22 cellular contexts compared by ENCODE assay signal in the genomic region with DNA sequence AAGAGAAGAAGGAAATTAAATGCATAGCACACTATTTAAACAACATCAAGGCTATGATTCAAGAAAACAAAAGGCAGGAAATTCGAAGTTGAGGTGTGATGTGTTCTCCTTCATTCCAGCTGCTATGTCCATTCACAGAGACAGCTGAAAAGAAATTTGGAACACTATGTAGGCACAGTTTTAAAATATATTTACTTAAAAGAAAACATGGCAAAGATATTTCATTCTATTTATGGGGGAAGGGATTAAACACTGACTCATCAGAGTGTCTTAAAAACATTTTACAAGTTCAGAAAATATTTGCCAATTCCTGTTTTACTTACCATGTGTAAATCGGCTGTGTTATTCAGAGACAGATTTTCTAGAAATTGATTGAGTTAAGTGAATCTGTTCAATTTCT. TPM values are rescaled to one million over a fixed set of nuclear protein-coding genes. Genes with fewer than 3 reads are reported as not detected.
DNase-seq lines count a peak whose midpoint lies in the region; ATAC-seq, FAIRE-seq and TF ChIP-seq lines count a peak whose summit lies in the region.
"Had no signal": no experiment of that assay in that cellular context is flagged by ENCODE, and none has a peak within 500 bp of the region (broad histone marks: within the 10 kb centered on the region; RNA-seq: fewer than 3 reads in every experiment).

No MANE protein-coding gene starts in this region.

- no peak overlapping the region for H2AK5ac ChIP-seq in mesenchymal stem cell (ENCODE audit: low read length, severe bottlenecking)

- H2BK12ac ChIP-seq in mesenchymal stem cell (ENCODE audit: low read length in 2 of 2): no peak overlapping the region

- no peak overlapping the region for H2BK15ac ChIP-seq in mesenchymal stem cell (ENCODE audit: low read depth, poor library complexity, severe bottlenecking)

- H3K9ac ChIP-seq in mesenchymal stem cell (ENCODE audit: low read length) (peak overlapping the region; percentile 16), kidney (ENCODE audit: low read length in 2 of 2) (no peak overlapping the region)

- H4K8ac ChIP-seq in mesenchymal stem cell (ENCODE audit: low read length): no peak overlapping the region

- no peak overlapping the region for H2AFZ ChIP-seq in mesenchymal stem cell (ENCODE audit: low read depth, low read length)

- FAIRE-seq in kidney (lab: Jason Lieb, UNC): no peak

- H3K9me3 ChIP-seq in mesenchymal stem cell (ENCODE audit: control insufficient read depth, low read length): no peaks in the 10 kb centered on the region
- no peaks in the 10 kb centered on the region for H3K9me3 ChIP-seq in kidney (ENCODE audit: control insufficient read depth in 1 of 2, low read length in 2 of 2)
- H3K9me3 ChIP-seq: right atrium auricular region, stomach, transverse colon had no signal

- DNase-seq in EH (ENCODE audit: low read depth) (peak; percentile 67), LHCN-M2 (ENCODE audit: low read depth) (peak; percentile 56), dedifferentiated amniotic fluid mesenchymal stem cell (ENCODE audit: extremely low spot score) (peak; percentile 34), mesenchymal stem cell (no peak), kidney tubule cell (ENCODE audit: low spot score) (no peak), kidney (no peak), SW480 (ENCODE audit: low spot score) (no peak)
- DNase-seq: activated CD8-positive, alpha-beta T cell treated with anti-CD3 and anti-CD28 coated beads, Interleukin-2, amount 10 ng/mL, durations not matched to agents 7 days and 5 days; activated T-cell treated with anti-CD3 and anti-CD28 coated beads, Interleukin-2, amount 50 U/mL, for 1 hour; amniotic stem cell; central memory CD4-positive, alpha-beta T cell; glutamatergic neuron; naive thymus-derived CD8-positive, alpha-beta T cell; NCI-H1436 treated with DMSO at 0.1 percent for 48 hours; NCI-H2171; NCI-H526; stomach; transverse colon had no signal

- no peak overlapping the region for H3K4ac ChIP-seq in mesenchymal stem cell (ENCODE audit: low read depth in 1 of 2, low read length in 2 of 2)

- no peak overlapping the region for H2BK5ac ChIP-seq in mesenchymal stem cell (ENCODE audit: low read depth, low read length, poor library complexity, severe bottlenecking)

- 90% methylated on average over 1 of the region's 2 CpGs for WGBS in mesenchymal stem cell

- no peak for ATAC-seq in GM18873 (IDR thresholded peaks at IDR 0.05; ENCODE audit: low FRiP score, unreplicated experiment)
- ATAC-seq: activated CD4-positive, CD25-positive, alpha-beta regulatory T cell treated with anti-CD3 and anti-CD28 coated beads, Interleukin-2, amount 50 U/mL, for 24 hours; activated CD8-positive, alpha-beta T cell treated with anti-CD3 and anti-CD28 coated beads, Interleukin-2, amount 10 ng/mL, durations not matched to agents 7 days and 5 days; naive thymus-derived CD8-positive, alpha-beta T cell had no signal

- H4K91ac ChIP-seq in mesenchymal stem cell (ENCODE audit: low read length): no peak overlapping the region

- no peak overlapping the region for H3K4me2 ChIP-seq in mesenchymal stem cell (ENCODE audit: low read length, poor library complexity, severe bottlenecking)

- no peak overlapping the region for H3K27ac ChIP-seq in mesenchymal stem cell (ENCODE audit: low read length, poor library complexity, severe bottlenecking)
- H3K27ac ChIP-seq in kidney (ENCODE audit: low read depth in 2 of 2, low read length in 2 of 2): no peak overlapping the region
- H3K27ac ChIP-seq: right atrium auricular region, stomach, transverse colon had no signal

- no peak overlapping the region for H3K14ac ChIP-seq in mesenchymal stem cell (ENCODE audit: low read length in 2 of 2)

- H3K23ac ChIP-seq in mesenchymal stem cell (ENCODE audit: low read length in 2 of 2): no peak overlapping the region

- no peaks in the 10 kb centered on the region for H3K36me3 ChIP-seq in mesenchymal stem cell (ENCODE audit: control insufficient read depth in 1 of 2, insufficient read depth in 2 of 2, low read depth in 1 of 2, low read length in 2 of 2)
- H3K36me3 ChIP-seq in kidney (ENCODE audit: control insufficient read depth in 1 of 2, insufficient read depth in 2 of 2, low read length in 2 of 2): no peaks in the 10 kb centered on the region
- H3K36me3 ChIP-seq: right atrium auricular region, stomach, transverse colon had no signal

- H2BK120ac ChIP-seq in mesenchymal stem cell (ENCODE audit: low read depth, low read length): no peak overlapping the region

- no peak for TF ChIP-seq CTCF in kidney (IDR thresholded peaks at IDR 0.05; ENCODE audit: borderline replicate concordance, extremely low read depth, insufficient read depth)

- no peaks in the 10 kb centered on the region for H3K4me1 ChIP-seq in mesenchymal stem cell (ENCODE audit: control insufficient read depth, insufficient read depth, low read depth, low read length)
- no peaks in the 10 kb centered on the region for H3K4me1 ChIP-seq in kidney (ENCODE audit: control insufficient read depth in 1 of 2, insufficient read depth in 1 of 2, low read depth in 1 of 2, low read length in 2 of 2)
- H3K4me1 ChIP-seq: right atrium auricular region, stomach, transverse colon had no signal

- H3K18ac ChIP-seq in mesenchymal stem cell (ENCODE audit: low read depth in 1 of 2, low read length in 2 of 2): no peak overlapping the region

- H3K4me3 ChIP-seq in mesenchymal stem cell (ENCODE audit: insufficient read depth in 1 of 2, low read depth in 1 of 2, low read length in 2 of 2) (no peak overlapping the region), kidney (ENCODE audit: low read length in 2 of 2) (no peak overlapping the region)
- H3K4me3 ChIP-seq: right atrium auricular region, stomach, transverse colon had no signal

- intact Hi-C loops in kidney (cut with DNase I): no loop called here

- no peaks in the 10 kb centered on the region for H3K79me1 ChIP-seq in mesenchymal stem cell (replicated peaks; ENCODE audit: low read length, poor library complexity, severe bottlenecking)

- no peaks in the 10 kb centered on the region for H3K27me3 ChIP-seq in mesenchymal stem cell (ENCODE audit: control insufficient read depth in 1 of 2, insufficient read depth in 1 of 2, low read length in 2 of 2)
- H3K27me3 ChIP-seq: right atrium auricular region, stomach had no signal

RNA-seq across cellular contexts. Expression of a gene that starts 39.4 kb away (rescaled TPM):
- total RNA-seq in LHCN-M2 (2014; rRNA removed) (not detected in 2 replicates), kidney (1.2 TPM)
- 1.8 TPM for polyA plus RNA-seq in LHCN-M2 (2012)
- polyA plus RNA-seq in mesenchymal stem cell (2013, experiment 1 of 2): not detected
- not detected for polyA plus RNA-seq in mesenchymal stem cell (2013, experiment 2 of 2)
- polyA plus RNA-seq in kidney (ENCODE audit: insufficient read depth, low read depth, low replicate concordance): 6.0 TPM
- total RNA-seq: activated CD8-positive, alpha-beta T cell treated with anti-CD3 and anti-CD28 coated beads, Interleukin-2, amount 10 ng/mL, durations not matched to agents 7 days and 5 days; H4; naive thymus-derived CD8-positive, alpha-beta T cell had no signal
- polyA plus RNA-seq: naive thymus-derived CD8-positive, alpha-beta T cell had no signal

Comparison
In these comparisons a context has a peak if more than half of its experiments do, and no peak if none do; other contexts are left out.
1. DNase-seq: peak in EH (single experiment), LHCN-M2 (single experiment) and dedifferentiated amniotic fluid mesenchymal stem cell (single experiment); none in mesenchymal stem cell (single experiment), kidney tubule cell (single experiment), kidney (single experiment) and SW480 (single experiment).